8 cellular contexts compared by ENCODE assay signal in genomic region chr4:80138556-80139538, GRCh38. TPM values are rescaled to one million over a fixed set of nuclear protein-coding genes. Genes with fewer than 3 reads are reported as not detected.
DNase-seq lines count a peak whose midpoint lies in the region; ATAC-seq lines count a peak whose summit lies in the region.

No MANE protein-coding gene starts in this region.

- H3K27ac ChIP-seq in epithelial cell of prostate (peak overlapping the region; percentile 27), aorta (ENCODE audit: low read depth in 1 of 2, low read length in 2 of 2) (no peak overlapping the region)

- intact Hi-C loops in aorta (cut with DNase I): no loop called here

- DNase-seq in UCSD-AML1 (lab: John Stamatoyannopoulos, UW; ENCODE audit: unreplicated experiment) (peak; percentile 45), epithelial cell of prostate (ENCODE audit: low read depth, low spot score) (peak; percentile 26), OCI-M2 (lab: John Stamatoyannopoulos, UW; ENCODE audit: unreplicated experiment) (no peak), aorta (no peak), ACHN (no peak), NCI-H1436 (lab: John Stamatoyannopoulos, UW) (no peak)

- no peaks in the 10 kb centered on the region for H3K27me3 ChIP-seq in aorta (ENCODE audit: control insufficient read depth in 1 of 2, insufficient read depth in 2 of 2, low read length in 1 of 2)

- H3K4me1 ChIP-seq in aorta (ENCODE audit: control insufficient read depth in 1 of 2, insufficient read depth in 2 of 2, low read length in 2 of 2): no peaks in the 10 kb centered on the region

- in situ Hi-C loops in ACHN (cut with HindIII; ENCODE audit: low pct_ligation_motif_present, low pct_unique_long_range_greater_than_20kb, low sequenced_read_pairs): no loop called here

- H3K36me3 ChIP-seq in aorta (ENCODE audit: control insufficient read depth in 1 of 2, insufficient read depth in 2 of 2, low read length in 1 of 2): no peaks in the 10 kb centered on the region

- H3K4me3 ChIP-seq in aorta (ENCODE audit: low read length in 2 of 2): no peak overlapping the region

- 33 to 46% methylated on average over 2 of the region's 2 CpGs for WGBS in aorta, 2 donors

- peak; percentile 94 for ATAC-seq in GM19035 (IDR thresholded peaks at IDR 0.05; ENCODE audit: unreplicated experiment)
- ATAC-seq in HG03097 (IDR thresholded peaks at IDR 0.05; ENCODE audit: low FRiP score, unreplicated experiment): peak; percentile 90
- no peak for ATAC-seq in aorta (ENCODE audit: low FRiP score)

- no peaks in the 10 kb centered on the region for H3K9me3 ChIP-seq in aorta (ENCODE audit: control insufficient read depth, low read length)

RNA-seq across cellular contexts. Expression of gene PRDM8, which starts 58.5 kb away (rescaled TPM):
- 1 to 10 TPM; 3.6 to 4.8 TPM for total RNA-seq in aorta
- 1 to 10 TPM in 1 of 2 donors, under 1 TPM in 1; 0.31 to 1.0 TPM for polyA plus RNA-seq in aorta

Comparison
In these comparisons a context has a peak if more than half of its experiments do, and no peak if none do; other contexts are left out.
1. DNase-seq: peak in UCSD-AML1 (single experiment) and epithelial cell of prostate (single experiment); none in OCI-M2 (single experiment), aorta (0 of 2), ACHN (single experiment) and NCI-H1436 (single experiment).